Comparison of ENCODE assay signal across 1 cellular context in genomic region chr20:44959082-44959895, GRCh38.
TF ChIP-seq lines count a peak whose summit lies in the region.

No MANE protein-coding gene starts in this region.

TF ChIP-seq in K562, 482 proteins besides CTCF, POLR2A, EP300 and RAD21 (continues in another document):
- TF ChIP-seq ATF7 (IDR thresholded peaks at IDR 0.05) = no peak
- TF ChIP-seq ZNF124 (CRISPR knock-in tag; IDR thresholded peaks at IDR 0.05) = no peak
- peak in 1 of 2 experiments; percentile 60; a peak in 2 of 4 replicates for TF ChIP-seq FOXK2 (conservative IDR thresholded peaks at IDR 0.05 in 1 of 2, IDR thresholded peaks at IDR 0.05 in 1 of 2; ENCODE audit: low read depth in 2 of 2)
- TF ChIP-seq ATF3 (IDR thresholded peaks at IDR 0.05) = peak; percentile 40; the same call in 1 of the 2 replicates
- no peak for TF ChIP-seq ATF3 (CRISPR knock-in tag; conservative IDR thresholded peaks at IDR 0.05)
- TF ChIP-seq SAFB (IDR thresholded peaks at IDR 0.05; ENCODE audit: borderline replicate concordance, low read depth, low read length) = no peak
- TF ChIP-seq PRDM10 (IDR thresholded peaks at IDR 0.05; ENCODE audit: partially characterized antibody) = peak; percentile 70
- no peak for TF ChIP-seq TAL1 (IDR thresholded peaks at IDR 0.05)
- TF ChIP-seq LEF1 (IDR thresholded peaks at IDR 0.05) = peak; percentile 35; the same call in 1 of the 2 replicates
- no peak for TF ChIP-seq ZNF282 (CRISPR knock-in tag; IDR thresholded peaks at IDR 0.05)
- no peak for TF ChIP-seq FOXO4 (CRISPR knock-in tag; IDR thresholded peaks at IDR 0.05)
- TF ChIP-seq RB1 (IDR thresholded peaks at IDR 0.05; ENCODE audit: low read depth) = 0 out of 2 replicates have a peak, but pooled peaks have one; percentile 19
- no peak for TF ChIP-seq RFX5 (IDR thresholded peaks at IDR 0.05; ENCODE audit: low read depth, low read length)
- TF ChIP-seq PHF20 (IDR thresholded peaks at IDR 0.05; ENCODE audit: partially characterized antibody) = no peak
- TF ChIP-seq NR2C2 (CRISPR knock-in tag; IDR thresholded peaks at IDR 0.05) = no peak
- 0 out of 2 replicates have a peak, but pooled peaks have one; percentile 3 for TF ChIP-seq NR2C2 (tag; IDR thresholded peaks at IDR 0.05)
- TF ChIP-seq NFIX (CRISPR knock-in tag; IDR thresholded peaks at IDR 0.05; ENCODE audit: low read depth) = no peak
- TF ChIP-seq CBFA2T2 (conservative IDR thresholded peaks at IDR 0.05) = no peak
- TF ChIP-seq POU5F1 (IDR thresholded peaks at IDR 0.05; ENCODE audit: borderline replicate concordance, low read depth, low read length, partially characterized antibody) = no peak
- no peak for TF ChIP-seq XRCC3 (IDR thresholded peaks at IDR 0.05)
- TF ChIP-seq ZNF174 (CRISPR knock-in tag; IDR thresholded peaks at IDR 0.05) = no peak
- TF ChIP-seq HCFC1 (IDR thresholded peaks at IDR 0.05; ENCODE audit: low read depth, low read length) = no peak
- TF ChIP-seq ZNF121 (CRISPR knock-in tag; conservative IDR thresholded peaks at IDR 0.05) = no peak
- no peak for TF ChIP-seq SMARCC2 (IDR thresholded peaks at IDR 0.05; ENCODE audit: low read depth)
- no peak for TF ChIP-seq CGGBP1 (CRISPR knock-in tag; IDR thresholded peaks at IDR 0.05)
- TF ChIP-seq BRF2 (IDR thresholded peaks at IDR 0.05; ENCODE audit: borderline replicate concordance, insufficient read depth, insufficient read length) = no peak
- TF ChIP-seq REST (CRISPR knock-in tag; IDR thresholded peaks at IDR 0.05; ENCODE audit: low read depth) = no peak
- no peak for TF ChIP-seq THAP12 (CRISPR knock-in tag; IDR thresholded peaks at IDR 0.05)
- TF ChIP-seq BRD9 (IDR thresholded peaks at IDR 0.05; ENCODE audit: low read depth, partially characterized antibody) = no peak
- TF ChIP-seq ZNF165 (CRISPR knock-in tag; IDR thresholded peaks at IDR 0.05; ENCODE audit: borderline replicate concordance) = no peak
- TF ChIP-seq SMARCA4 (IDR thresholded peaks at IDR 0.05) = no peak; the same call in 1 of the 2 replicates
- no peak for TF ChIP-seq MAFK (IDR thresholded peaks at IDR 0.05; ENCODE audit: low read length)
- peak; percentile 59; the same call in 1 of the 2 replicates for TF ChIP-seq HMBOX1 (IDR thresholded peaks at IDR 0.05)
- TF ChIP-seq ZBTB5 (IDR thresholded peaks at IDR 0.05) = no peak
- no peak for TF ChIP-seq TCF15 (CRISPR knock-in tag; IDR thresholded peaks at IDR 0.05)
- TF ChIP-seq SPI1 (IDR thresholded peaks at IDR 0.05; ENCODE audit: borderline replicate concordance, low read depth, low read length) = no peak
- TF ChIP-seq C11orf30 (IDR thresholded peaks at IDR 0.05; ENCODE audit: low read depth) = no peak
- 0 out of 2 replicates have a peak, but pooled peaks have one; percentile 12 for TF ChIP-seq ARID4B (CRISPR knock-in tag; IDR thresholded peaks at IDR 0.05)
- no peak for TF ChIP-seq HEY1 (CRISPR knock-in tag; IDR thresholded peaks at IDR 0.05; ENCODE audit: borderline replicate concordance)
- peak; percentile 88 for TF ChIP-seq EGR1 (conservative IDR thresholded peaks at IDR 0.05)
